In genomic region chr17:29292992-29293889, GRCh38 we compare ENCODE assay signal across 8 cellular contexts. TPM values are rescaled to one million over a fixed set of nuclear protein-coding genes. Genes with fewer than 3 reads are reported as not detected.
DNase-seq lines count a peak whose midpoint lies in the region; ATAC-seq lines count a peak whose summit lies in the region.

No MANE protein-coding gene starts in this region.

- H3K9me3 ChIP-seq in CD4-positive, alpha-beta memory T cell (ENCODE audit: control insufficient read depth in 1 of 2, low read length in 2 of 2), result no peaks in the 10 kb centered on the region

- H3K27me3 Mint-ChIP-seq in CD4-positive, alpha-beta memory T cell, result no peaks in the 10 kb centered on the region

- H3K27ac ChIP-seq in CD4-positive, alpha-beta memory T cell (ENCODE audit: low read depth, low read length), result peak overlapping the region; percentile 77

- no peaks in the 10 kb centered on the region for H3K27me3 ChIP-seq in CD4-positive, alpha-beta memory T cell (ENCODE audit: insufficient read depth, low read length)

- intact Hi-C loops in CD4-positive, alpha-beta memory T cell (cut with micrococcal nuclease), result loop anchor here (5.0 to 10.0 kb wide), 3 partner anchors 274 to 568 kb away; partner anchors contain the start of genes ABHD15, NEK8, TLCD1 and TP53I13

- peak overlapping the region; percentile 77 to 79 for H3K4me3 ChIP-seq in CD4-positive, alpha-beta memory T cell (ENCODE audit: low read length in 2 of 2)

- ATAC-seq in GM21529 (IDR thresholded peaks at IDR 0.05; ENCODE audit: unreplicated experiment) (peak; percentile 4), HG03159 (IDR thresholded peaks at IDR 0.05; ENCODE audit: unreplicated experiment) (no peak)

- CTCF ChIA-PET in CD4-positive, alpha-beta memory T cell (lab: Charles Lee; ENCODE audit: partially characterized antibody), result interaction anchor here (1.0 to 2.2 kb wide), 10 partner anchors 12 to 324 kb away, joined by 3 to 13 read pairs (median 4); no protein-coding TSS in a partner anchor

- peaks cover 12 to 31% of the 10 kb centered on the region in 2 donors for H3K36me3 Mint-ChIP-seq in CD4-positive, alpha-beta memory T cell

- H3K4me1 Mint-ChIP-seq in CD4-positive, alpha-beta memory T cell, result peaks cover 25 to 59% (median 41%) of the 10 kb centered on the region in 4 donors

- H3K27ac Mint-ChIP-seq in CD4-positive, alpha-beta memory T cell, result peak overlapping the region; percentile 98 to 100 (median 99)

- H3K36me3 ChIP-seq in CD4-positive, alpha-beta memory T cell (ENCODE audit: insufficient read depth, low read length), result no peaks in the 10 kb centered on the region

- peaks cover 0 to 4% (median 0%) of the 10 kb centered on the region in 8 donors for H3K9me3 Mint-ChIP-seq in CD4-positive, alpha-beta memory T cell

- POLR2A ChIA-PET in CD4-positive, alpha-beta memory T cell (lab: Charles Lee; ENCODE audit: partially characterized antibody), result interaction anchor here (0.6 to 3.2 kb wide), 40 partner anchors 9 to 1070 kb away, joined by 3 to 22 read pairs (median 5); partner anchors contain the start of genes FAM222B, FLOT2, IFT20 and MYO18A

- peak; percentile 45 to 82 (median 50) for DNase-seq in CD4-positive, alpha-beta memory T cell
- peak; percentile 18 to 50 for DNase-seq in NCI-H1930 (lab: John Stamatoyannopoulos, UW)
- peak; percentile 65 for DNase-seq in activated CD4-positive, CD25-positive, alpha-beta regulatory T cell treated with anti-CD3 and anti-CD28 coated beads, Interleukin-2, amount 50 U/mL, for 72 hours
- DNase-seq in cerebellum (ENCODE audit: low spot score), result peak; percentile 43
- peak; percentile 65 for DNase-seq in kidney tubule cell (ENCODE audit: low spot score)
- peak; percentile 34 to 57 (median 42) for DNase-seq in stimulated activated CD4-positive, alpha-beta T cell treated with anti-CD3 and anti-CD28 coated beads, Interleukin-1b, Interleukin-23, amount 100 ng/mL, for 24 hours (ENCODE audit: low read depth in 4 of 4, low spot score in 1 of 4)

- H3K4me1 ChIP-seq in CD4-positive, alpha-beta memory T cell (ENCODE audit: insufficient read depth, low read length), result peaks cover 49% of the 10 kb centered on the region

- H3K4me3 Mint-ChIP-seq in CD4-positive, alpha-beta memory T cell, result peak overlapping the region; percentile 99 to 100 (median 100)

RNA-seq across cellular contexts. Expression of gene NUFIP2, which starts 0.7 kb away (rescaled TPM):
- 10 to 100 TPM; 77.5 to 85.1 TPM for total RNA-seq in CD4-positive, alpha-beta memory T cell
- polyA plus RNA-seq in CD4-positive, alpha-beta memory T cell, result 10 to 100 TPM; 11.5 to 15.6 TPM
- total RNA-seq in cerebellum, result 47.4 TPM

RNA-seq across cellular contexts. Expression of gene CRYBA1, which starts 46.6 kb away (rescaled TPM):
- not detected for total RNA-seq in CD4-positive, alpha-beta memory T cell
- polyA plus RNA-seq in CD4-positive, alpha-beta memory T cell, result not detected
- not detected for total RNA-seq in cerebellum
